In genomic region chr11:67288198-67288451, GRCh38 we compare ENCODE assay signal across 8 cellular contexts. TPM values are rescaled to one million over a fixed set of nuclear protein-coding genes. Genes with fewer than 3 reads are reported as not detected.
DNase-seq lines count a peak whose midpoint lies in the region; ATAC-seq, FAIRE-seq and TF ChIP-seq lines count a peak whose summit lies in the region.

No MANE protein-coding gene starts in this region.

- 51% methylated on average over 4 of the region's 4 CpGs for WGBS in A549 (ENCODE audit: missing lambda C conversion rate)

- peak overlapping the region; percentile 68 for H3K4me2 ChIP-seq in A549

- in situ Hi-C loops in brain microvascular endothelial cell (cut with HindIII; ENCODE audit: low pct_ligation_motif_present, low sequenced_read_pairs) (no loop called here), G401 (cut with HindIII; ENCODE audit: low sequenced_read_pairs) (no loop called here)

- H3K27me3 ChIP-seq in brain microvascular endothelial cell (replicated peaks) (no peaks in the 10 kb centered on the region), mucosa of rectum (ENCODE audit: control insufficient read depth in 2 of 2, insufficient read depth in 2 of 2, low read length in 2 of 2) (no peaks in the 10 kb centered on the region)

- TF ChIP-seq CTCF in A549 (IDR thresholded peaks at IDR 0.05) = no peak
- TF ChIP-seq CTCF in brain microvascular endothelial cell (IDR thresholded peaks at IDR 0.05; ENCODE audit: low read depth, low read length, missing control alignments) = no peak

- no peaks in the 10 kb centered on the region for H3K9me3 ChIP-seq in A549
- no peaks in the 10 kb centered on the region for H3K9me3 ChIP-seq in mucosa of rectum (ENCODE audit: control insufficient read depth in 2 of 2, low read length in 2 of 2)

- H3K4me1 ChIP-seq in A549 = peaks cover 19% of the 10 kb centered on the region
- peaks cover 21 to 28% of the 10 kb centered on the region in 2 donors for H3K4me1 ChIP-seq in mucosa of rectum (ENCODE audit: control insufficient read depth in 2 of 2, insufficient read depth in 2 of 2, low read length in 2 of 2)

- H3K9ac ChIP-seq in mucosa of rectum (ENCODE audit: low read depth in 1 of 2, low read length in 2 of 2) = peak overlapping the region; percentile 69 to 83

- no peak for TF ChIP-seq RAD21 in A549 (conservative IDR thresholded peaks at IDR 0.05 in 1 of 2, IDR thresholded peaks at IDR 0.05 in 1 of 2)

- no peak for TF ChIP-seq EP300 in A549 (IDR thresholded peaks at IDR 0.05)

- peak overlapping the region; percentile 65 for H3K4me3 ChIP-seq in A549
- H3K4me3 ChIP-seq in brain microvascular endothelial cell (ENCODE audit: low read depth, low read length) = peak overlapping the region; percentile 69
- H3K4me3 ChIP-seq in mucosa of rectum (ENCODE audit: low read length in 2 of 2) = peak overlapping the region; percentile 72 to 78

- DNase-seq in A549 (ENCODE audit: low read depth in 1 of 2, low spot score in 1 of 2) (no peak), HEK293T (ENCODE audit: extremely low spot score) (no peak), brain microvascular endothelial cell (no peak), G401 (ENCODE audit: low spot score) (no peak), hippocampal formation (lab: John Stamatoyannopoulos, UW) (no peak), DMS79 (lab: John Stamatoyannopoulos, UW) (no peak), frontal cortex (ENCODE audit: low spot score in 2 of 2) (no peak)

- H3K36me3 ChIP-seq in brain microvascular endothelial cell (replicated peaks) (peaks cover 47% of the 10 kb centered on the region), mucosa of rectum (ENCODE audit: control insufficient read depth in 2 of 2, insufficient read depth in 2 of 2, low read length in 2 of 2) (peaks cover 25 to 40% of the 10 kb centered on the region in 2 donors)

- CTCF ChIA-PET in A549 (lab: Yijun Ruan, JAX) (interaction anchor here (0.6 to 3.4 kb wide), 9 partner anchors 9 to 95 kb away, joined by 3 to 19 read pairs (median 3); no protein-coding TSS in a partner anchor), HEK293T (lab: Yijun Ruan, JAX) (interaction anchor here (1.2 to 1.4 kb wide), 2 partner anchors 30 to 63 kb away, joined by 3 read pairs; no protein-coding TSS in a partner anchor)

- peak in 1 of 2 experiments; percentile 6; a peak in 2 of 6 replicates for ATAC-seq in A549

- no peak for TF ChIP-seq POLR2A in A549 (IDR thresholded peaks at IDR 0.05; ENCODE audit: low read length)

- H3K27ac ChIP-seq in A549 (peak overlapping the region; percentile 95 to 98), brain microvascular endothelial cell (peak overlapping the region; percentile 88), mucosa of rectum (ENCODE audit: low read depth in 2 of 2, low read length in 2 of 2) (peak overlapping the region; percentile 86 to 98)

- POLR2A ChIA-PET in A549 (lab: Yijun Ruan, JAX) = interaction anchor here (1.0 to 2.9 kb wide), 17 partner anchors 9 to 444 kb away, joined by 3 to 13 read pairs (median 4); partner anchors contain the start of genes GRK2, KDM2A and SSH3
- POLR2A ChIA-PET in HEK293T (lab: Yijun Ruan, JAX) = interaction anchor here (0.9 to 3.8 kb wide), 11 partner anchors 11 to 64 kb away, joined by 3 to 27 read pairs (median 4); partner anchors contain the start of genes GRK2 and SSH3

- FAIRE-seq in A549 (lab: Jason Lieb, UNC) = no peak
- no peak for FAIRE-seq in frontal cortex (lab: Jason Lieb, UNC)

TF ChIP-seq in A549, 52 proteins besides CTCF, POLR2A, EP300 and RAD21:
- no peak for TF ChIP-seq CBX8 (IDR thresholded peaks at IDR 0.05)
- peak; percentile 69; the same call in 1 of the 2 replicates for TF ChIP-seq HOXB13 (CRISPR knock-in tag; IDR thresholded peaks at IDR 0.05; ENCODE audit: low read depth)
- TF ChIP-seq ATOH8 (CRISPR knock-in tag; IDR thresholded peaks at IDR 0.05; ENCODE audit: low read depth) = no peak
- TF ChIP-seq USF2 (IDR thresholded peaks at IDR 0.05) = 0 out of 2 replicates have a peak, but pooled peaks have one; percentile 38

TF ChIP-seq in HEK293T, 16 proteins besides CTCF, POLR2A, EP300 and RAD21:
- TF ChIP-seq ELF4 (IDR thresholded peaks at IDR 0.05) (no peak), FOXM1 (IDR thresholded peaks at IDR 0.05; ENCODE audit: borderline replicate concordance) (no peak), HDGF (IDR thresholded peaks at IDR 0.05; ENCODE audit: borderline replicate concordance) (0 out of 2 replicates have a peak, but pooled peaks have one; percentile 20), CTBP1 (IDR thresholded peaks at IDR 0.05; ENCODE audit: borderline replicate concordance) (no peak), BHLHE40 (IDR thresholded peaks at IDR 0.05; ENCODE audit: borderline replicate concordance) (no peak), ARNT (IDR thresholded peaks at IDR 0.05) (no peak), L3MBTL2 (conservative IDR thresholded peaks at IDR 0.05) (no peak), LEF1 (IDR thresholded peaks at IDR 0.05; ENCODE audit: borderline replicate concordance) (no peak), PKNOX1 (IDR thresholded peaks at IDR 0.05) (no peak)

RNA-seq across cellular contexts. Expression of gene ANKRD13D, which starts 1.0 kb away (rescaled TPM):
- 15.4 and 17.0 TPM in 2 replicates for polyA plus RNA-seq in A549 (2011; rRNA removed)
- polyA plus RNA-seq in A549 (2012; cell fraction: cytosol; rRNA removed) = 43.0 and 51.7 TPM in 2 replicates
- 143 and 169 TPM in 2 replicates for polyA plus RNA-seq in A549 (2012; cell fraction: nucleus; rRNA removed)
- polyA plus RNA-seq in A549 (2017; fragmentation: RNase III; extraction: RNeasy Plus Mini Kit Qiagen cat#74134 plus additional on column Dnase treatment) = 22.5 to 24.5 TPM (median 24.2 TPM) in 3 replicates
- polyA minus RNA-seq in A549 (2011; rRNA and poly(A)+ RNA removed) = 20.3 and 34.1 TPM in 2 replicates
- 25.2 and 40.3 TPM in 2 replicates for total RNA-seq in G401 (2014; rRNA removed; shearing (Covaris generic))
- 55.8 TPM for total RNA-seq in frontal cortex

RNA-seq across cellular contexts. Expression of gene SSH3, which starts 15.2 kb away (rescaled TPM):
- polyA plus RNA-seq in A549 (2011; rRNA removed) (13.7 and 13.9 TPM in 2 replicates), A549 (2017; fragmentation: RNase III; extraction: RNeasy Plus Mini Kit Qiagen cat#74134 plus additional on column Dnase treatment) (18.6 to 24.1 TPM (median 23.8 TPM) in 3 replicates)
- 16.4 and 20.2 TPM in 2 replicates for polyA plus RNA-seq in A549 (2012; cell fraction: cytosol; rRNA removed)
- polyA plus RNA-seq in A549 (2012; cell fraction: nucleus; rRNA removed) = 66.0 and 81.7 TPM in 2 replicates
- 11.2 TPM in 2 replicates for polyA minus RNA-seq in A549 (2011; rRNA and poly(A)+ RNA removed)
- total RNA-seq in G401 (2014; rRNA removed; shearing (Covaris generic)) = 1.5 and 1.8 TPM in 2 replicates
- total RNA-seq in frontal cortex = 2.0 TPM

RNA-seq across cellular contexts. Expression of gene GRK2, which starts 21.9 kb away (rescaled TPM):
- polyA plus RNA-seq in A549 (2011; rRNA removed) (20.1 and 20.5 TPM in 2 replicates), A549 (2017; fragmentation: RNase III; extraction: RNeasy Plus Mini Kit Qiagen cat#74134 plus additional on column Dnase treatment) (27.0 to 29.7 TPM (median 29.5 TPM) in 3 replicates)
- 45.9 and 64.0 TPM in 2 replicates for polyA plus RNA-seq in A549 (2012; cell fraction: cytosol; rRNA removed)
- polyA plus RNA-seq in A549 (2012; cell fraction: nucleus; rRNA removed) = 135 and 175 TPM in 2 replicates
- polyA minus RNA-seq in A549 (2011; rRNA and poly(A)+ RNA removed) = 64.2 and 65.8 TPM in 2 replicates
- 35.1 and 48.8 TPM in 2 replicates for total RNA-seq in G401 (2014; rRNA removed; shearing (Covaris generic))
- total RNA-seq in frontal cortex = 46.9 TPM
